ENCODE assay signal across 8 cellular contexts in the genomic region with DNA sequence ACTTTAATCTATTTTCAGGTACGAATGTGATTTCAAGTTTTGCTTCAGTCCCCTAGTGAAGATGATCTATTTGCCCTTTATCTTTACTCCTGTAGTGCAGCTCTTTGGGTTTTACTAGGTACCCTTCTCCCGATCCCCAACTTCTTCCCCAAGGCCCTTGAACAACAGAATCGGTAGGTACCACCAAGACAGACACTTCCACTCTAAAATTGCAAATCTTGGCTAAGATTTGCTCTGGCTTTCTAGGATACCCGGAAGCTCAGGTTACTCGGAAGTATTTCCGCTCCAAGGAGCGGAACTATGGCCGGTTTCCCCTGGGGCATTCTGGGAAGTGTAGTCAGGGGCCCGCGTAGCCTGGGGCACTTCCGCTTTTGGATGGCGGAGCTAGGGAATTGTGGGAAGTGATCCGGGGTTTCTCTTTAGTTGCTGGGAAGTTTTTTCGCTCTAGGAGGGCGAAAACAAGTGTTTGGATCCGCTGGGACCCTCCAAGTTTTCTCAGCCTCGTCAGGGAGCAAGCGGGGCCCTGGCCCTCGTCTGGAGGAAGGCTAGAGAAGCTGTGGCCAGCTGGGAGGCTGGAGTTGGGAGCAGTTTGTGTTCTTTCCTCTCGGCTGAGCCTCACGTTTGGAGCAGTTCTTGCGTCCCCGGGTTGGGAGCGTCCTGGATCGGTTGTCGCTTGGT. TPM values are rescaled to one million over a fixed set of nuclear protein-coding genes. Genes with fewer than 3 reads are reported as not detected.
A peak's percentile ranks its signal among the peaks of the same experiment; 100 is the strongest.
DNase-seq lines count a peak whose midpoint lies in the region; ATAC-seq and TF ChIP-seq lines count a peak whose summit lies in the region.

No MANE protein-coding gene starts in this region.

- peak; percentile 78 for ATAC-seq in GM21717 (IDR thresholded peaks at IDR 0.05; ENCODE audit: unreplicated experiment)

- H3K27ac ChIP-seq in KMS-11, result peak overlapping the region; percentile 6; the same call in 1 of the 2 replicates

- H3K9me3 Mint-ChIP-seq in nephron progenitor cell, result peaks cover 81% of the 10 kb centered on the region
- peaks cover 42% of the 10 kb centered on the region for H3K9me3 Mint-ChIP-seq in stimulated activated naive CD8-positive, alpha-beta T cell treated with anti-CD3 and anti-CD28 coated beads, Interleukin-15, Interleukin-2, amounts not matched to agents 100 ng/mL and 50 ng/mL, for 24 hours

- H3K4me3 Mint-ChIP-seq in nephron progenitor cell, result peak overlapping the region; percentile 92
- peak overlapping the region; percentile 93 for H3K4me3 Mint-ChIP-seq in stimulated activated naive CD8-positive, alpha-beta T cell treated with anti-CD3 and anti-CD28 coated beads, Interleukin-15, Interleukin-2, amounts not matched to agents 100 ng/mL and 50 ng/mL, for 24 hours

- H3K27me3 ChIP-seq in KMS-11 (ENCODE audit: insufficient read depth, low read depth), result no peaks in the 10 kb centered on the region

- H3K36me3 ChIP-seq in KMS-11 (ENCODE audit: insufficient read depth), result no peaks in the 10 kb centered on the region

- H3K27me3 Mint-ChIP-seq in nephron progenitor cell (ENCODE audit: low read depth, poor library complexity), result peaks cover 26% of the 10 kb centered on the region
- peaks cover 13% of the 10 kb centered on the region for H3K27me3 Mint-ChIP-seq in stimulated activated naive CD8-positive, alpha-beta T cell treated with anti-CD3 and anti-CD28 coated beads, Interleukin-15, Interleukin-2, amounts not matched to agents 100 ng/mL and 50 ng/mL, for 24 hours

- H3K4me2 ChIP-seq in KMS-11, result peak overlapping the region; percentile 53

- peak; percentile 83 for DNase-seq in DMS153 treated with DMSO at 0.1 percent for 48 hours (lab: John Stamatoyannopoulos, UW; ENCODE audit: unreplicated experiment)
- peak; percentile 92 for DNase-seq in RPMI8226
- peak; percentile 66 for DNase-seq in activated gamma-delta T cell treated with anti-CD3 and anti-CD28 coated beads, Interleukin-2, amount 50 U/mL, for 16 hours (ENCODE audit: low read depth)
- peak; percentile 91 for DNase-seq in fibroblast of villous mesenchyme (ENCODE audit: low read depth)
- DNase-seq in nephron progenitor cell, result peak; percentile 79

- H3K27ac Mint-ChIP-seq in nephron progenitor cell, result peak overlapping the region; percentile 98
- peak overlapping the region; percentile 84 for H3K27ac Mint-ChIP-seq in stimulated activated naive CD8-positive, alpha-beta T cell treated with anti-CD3 and anti-CD28 coated beads, Interleukin-15, Interleukin-2, amounts not matched to agents 100 ng/mL and 50 ng/mL, for 24 hours

- peak overlapping the region; percentile 48; the same call in 1 of the 2 replicates for H3K9ac ChIP-seq in KMS-11

- no peak overlapping the region for H3K4me3 ChIP-seq in KMS-11 (IDR thresholded peaks at IDR 0.05; ENCODE audit: insufficient read depth, low read depth, low read length)
- H3K4me3 ChIP-seq in fibroblast of villous mesenchyme (ENCODE audit: low read depth, low read length), result peak overlapping the region; percentile 76

- peaks cover 12% of the 10 kb centered on the region for H3K36me3 Mint-ChIP-seq in nephron progenitor cell (ENCODE audit: low read depth)
- peaks cover 30% of the 10 kb centered on the region for H3K36me3 Mint-ChIP-seq in stimulated activated naive CD8-positive, alpha-beta T cell treated with anti-CD3 and anti-CD28 coated beads, Interleukin-15, Interleukin-2, amounts not matched to agents 100 ng/mL and 50 ng/mL, for 24 hours (ENCODE audit: low read depth)

- no peaks in the 10 kb centered on the region for H3K79me2 ChIP-seq in KMS-11 (ENCODE audit: insufficient read depth, low read depth)

- H3K4me1 Mint-ChIP-seq in nephron progenitor cell, result peaks cover 20% of the 10 kb centered on the region
- peaks cover 10% of the 10 kb centered on the region for H3K4me1 Mint-ChIP-seq in stimulated activated naive CD8-positive, alpha-beta T cell treated with anti-CD3 and anti-CD28 coated beads, Interleukin-15, Interleukin-2, amounts not matched to agents 100 ng/mL and 50 ng/mL, for 24 hours (ENCODE audit: low read depth)

- H3K4me1 ChIP-seq in KMS-11 (ENCODE audit: low read depth, poor library complexity, severe bottlenecking), result no peaks in the 10 kb centered on the region

- no peak for TF ChIP-seq CTCF in KMS-11 (conservative IDR thresholded peaks at IDR 0.05; ENCODE audit: low read depth, low read length)
- no peak for TF ChIP-seq CTCF in fibroblast of villous mesenchyme (IDR thresholded peaks at IDR 0.05; ENCODE audit: insufficient read depth, low read depth, low read length)
- no peak for TF ChIP-seq CTCF in nephron progenitor cell (IDR thresholded peaks at IDR 0.05)

- no peaks in the 10 kb centered on the region for H4K20me1 ChIP-seq in KMS-11 (ENCODE audit: insufficient read depth)

- H2AFZ ChIP-seq in KMS-11 (ENCODE audit: low read depth), result peak overlapping the region; percentile 78

RNA-seq across cellular contexts. Expression of a gene that starts 5.1 kb away (rescaled TPM):
- 15.8 and 18.6 TPM in 2 replicates for total RNA-seq in fibroblast of villous mesenchyme

RNA-seq across cellular contexts. Expression of a gene that starts 42.4 kb away (rescaled TPM):
- total RNA-seq in fibroblast of villous mesenchyme, result 15.5 and 21.2 TPM in 2 replicates

RNA-seq across cellular contexts. Expression of a gene that starts 52.4 kb away (rescaled TPM):
- 0.32 and 2.2 TPM in 2 replicates for total RNA-seq in fibroblast of villous mesenchyme
